27 cellular contexts compared by ENCODE assay signal in genomic region chr1:204432708-204433107, GRCh38.
"Had no signal": no experiment of that assay in that cellular context is flagged by ENCODE, and none has a peak within 500 bp of the region (broad histone marks: within the 10 kb centered on the region; RNA-seq: fewer than 3 reads in every experiment).

No MANE protein-coding gene starts in this region.

- DNase-seq: activated CD4-positive, alpha-beta T cell treated with anti-CD3 and anti-CD28 coated beads for 48 hours; activated CD4-positive, alpha-beta T cell treated with anti-CD3 and anti-CD28 coated beads, Interleukin-2, amount 50 U/mL, for 48 hours; activated CD8-positive, alpha-beta memory T cell treated with anti-CD3 and anti-CD28 coated beads, Interleukin-2, amount 50 U/mL, for 48 hours; activated gamma-delta T cell treated with Interleukin-2 at 50 U/mL for 16 hours; activated naive CD8-positive, alpha-beta T cell treated with anti-CD3 and anti-CD28 coated beads for 36 hours; activated T-cell treated with anti-CD3 and anti-CD28 coated beads, Interleukin-2, amount 50 U/mL, for 24 hours; caudate nucleus; endodermal cell; foreskin keratinocyte; islet precursor cell; left ventricle myocardium inferior; mesendoderm; small intestine; stimulated activated CD4-positive, alpha-beta T cell treated with anti-CD3 and anti-CD28 coated beads, Interleukin-4, amount 100 ng/mL, for 4 hours; stimulated activated CD8-positive, alpha-beta memory T cell treated with anti-CD3 and anti-CD28 coated beads, Interleukin-4, amount 100 ng/mL, for 48 hours; stimulated activated naive CD4-positive, alpha-beta T cell; T1000; uterus; WERI-Rb-1 had no signal

- H3K27ac ChIP-seq: foreskin keratinocyte, neutrophil, WERI-Rb-1 had no signal

- H3K4me3 Mint-ChIP-seq: activated naive CD8-positive, alpha-beta T cell treated with anti-CD3 and anti-CD28 coated beads for 36 hours; activated T-cell treated with anti-CD3 and anti-CD28 coated beads, Interleukin-2, amount 50 U/mL, for 24 hours; endodermal cell; nephron; type B pancreatic cell had no signal

- H3K4me3 ChIP-seq: adrenal gland, esophagus muscularis mucosa, left ventricle myocardium inferior, lung, uterus had no signal

- H3K9me3 Mint-ChIP-seq: activated naive CD8-positive, alpha-beta T cell treated with anti-CD3 and anti-CD28 coated beads for 36 hours; activated T-cell treated with anti-CD3 and anti-CD28 coated beads, Interleukin-2, amount 50 U/mL, for 24 hours; endodermal cell; nephron; type B pancreatic cell had no signal

- H3K9me3 ChIP-seq: adrenal gland, esophagus muscularis mucosa, left ventricle myocardium inferior, neutrophil, uterus had no signal

- H3K27me3 ChIP-seq: adrenal gland, esophagus muscularis mucosa, foreskin keratinocyte, neutrophil, uterus had no signal

- H3K27me3 Mint-ChIP-seq: activated naive CD8-positive, alpha-beta T cell treated with anti-CD3 and anti-CD28 coated beads for 36 hours; activated T-cell treated with anti-CD3 and anti-CD28 coated beads, Interleukin-2, amount 50 U/mL, for 24 hours; type B pancreatic cell had no signal

- H3K36me3 ChIP-seq: neutrophil, uterus, WERI-Rb-1 had no signal

- H3K4me1 ChIP-seq: foreskin keratinocyte had no signal

- FAIRE-seq: small intestine had no signal

- H3K27ac Mint-ChIP-seq: activated naive CD8-positive, alpha-beta T cell treated with anti-CD3 and anti-CD28 coated beads for 36 hours; endodermal cell had no signal

- ATAC-seq: activated CD4-positive, CD25-positive, alpha-beta regulatory T cell treated with anti-CD3 and anti-CD28 coated beads, Interleukin-2, amount 50 U/mL, for 24 hours; foreskin keratinocyte; sciatic nerve had no signal
